In the genomic region with DNA sequence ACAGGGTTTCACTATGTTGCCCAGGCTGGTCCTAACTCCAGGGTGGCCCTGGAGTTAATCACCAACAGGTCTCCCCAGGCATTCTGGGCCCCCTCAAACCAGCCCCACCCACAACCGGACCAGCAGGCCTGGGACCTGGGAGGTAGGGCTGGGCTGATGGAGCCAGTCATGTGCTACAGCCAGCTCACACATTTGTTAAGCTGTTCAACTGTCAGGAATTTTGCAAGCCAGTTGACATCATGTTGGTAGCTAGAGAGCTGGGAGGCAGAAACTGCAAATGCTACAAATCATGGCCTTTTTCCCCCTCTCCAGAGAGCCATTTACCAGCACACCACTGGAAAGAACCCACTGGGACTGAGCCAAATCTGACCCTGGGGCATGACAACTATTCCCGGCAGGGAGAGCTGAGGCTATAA, we compare ENCODE assay signal across 1 cellular context.
TF ChIP-seq lines count a peak whose summit lies in the region.

No MANE protein-coding gene starts in this region.

TF ChIP-seq in IMR-90, 13 proteins besides CTCF, POLR2A, EP300 and RAD21:
- TF ChIP-seq, protein P1, sequence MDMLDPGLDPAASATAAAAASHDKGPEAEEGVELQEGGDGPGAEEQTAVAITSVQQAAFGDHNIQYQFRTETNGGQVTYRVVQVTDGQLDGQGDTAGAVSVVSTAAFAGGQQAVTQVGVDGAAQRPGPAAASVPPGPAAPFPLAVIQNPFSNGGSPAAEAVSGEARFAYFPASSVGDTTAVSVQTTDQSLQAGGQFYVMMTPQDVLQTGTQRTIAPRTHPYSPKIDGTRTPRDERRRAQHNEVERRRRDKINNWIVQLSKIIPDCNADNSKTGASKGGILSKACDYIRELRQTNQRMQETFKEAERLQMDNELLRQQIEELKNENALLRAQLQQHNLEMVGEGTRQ (IDR thresholded peaks at IDR 0.05; ENCODE audit: low read depth, low read length) = no peak
- TF ChIP-seq, protein P2, sequence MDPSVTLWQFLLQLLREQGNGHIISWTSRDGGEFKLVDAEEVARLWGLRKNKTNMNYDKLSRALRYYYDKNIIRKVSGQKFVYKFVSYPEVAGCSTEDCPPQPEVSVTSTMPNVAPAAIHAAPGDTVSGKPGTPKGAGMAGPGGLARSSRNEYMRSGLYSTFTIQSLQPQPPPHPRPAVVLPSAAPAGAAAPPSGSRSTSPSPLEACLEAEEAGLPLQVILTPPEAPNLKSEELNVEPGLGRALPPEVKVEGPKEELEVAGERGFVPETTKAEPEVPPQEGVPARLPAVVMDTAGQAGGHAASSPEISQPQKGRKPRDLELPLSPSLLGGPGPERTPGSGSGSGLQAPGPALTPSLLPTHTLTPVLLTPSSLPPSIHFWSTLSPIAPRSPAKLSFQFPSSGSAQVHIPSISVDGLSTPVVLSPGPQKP (IDR thresholded peaks at IDR 0.05; ENCODE audit: borderline replicate concordance, low read depth, low read length) = no peak
- TF ChIP-seq CEBPB (IDR thresholded peaks at IDR 0.05; ENCODE audit: low read depth, low read length) (no peak), NFE2L2 (IDR thresholded peaks at IDR 0.05; ENCODE audit: low read depth, low read length) (no peak), MAZ (IDR thresholded peaks at IDR 0.05; ENCODE audit: borderline replicate concordance, low read depth, low read length) (no peak), MAFK (IDR thresholded peaks at IDR 0.05; ENCODE audit: low read depth, low read length) (no peak), RFX5 (IDR thresholded peaks at IDR 0.05; ENCODE audit: low read depth, low read length) (no peak), MXI1 (IDR thresholded peaks at IDR 0.05; ENCODE audit: borderline replicate concordance, low read depth, low read length) (no peak), BHLHE40 (IDR thresholded peaks at IDR 0.05; ENCODE audit: low read depth, low read length) (no peak)
